21 cellular contexts compared by ENCODE assay signal in genomic region chr6:72784581-72784980, GRCh38.
DNase-seq lines count a peak whose midpoint lies in the region; ATAC-seq, FAIRE-seq and TF ChIP-seq lines count a peak whose summit lies in the region.
"Had no signal": no experiment of that assay in that cellular context is flagged by ENCODE, and none has a peak within 500 bp of the region (broad histone marks: within the 10 kb centered on the region; RNA-seq: fewer than 3 reads in every experiment).

No MANE protein-coding gene starts in this region.

- dilution Hi-C loops in IMR-90 (cut with HindIII; ENCODE audit: low sequenced_read_pairs, unreplicated experiment), result no loop called here

- H4K91ac ChIP-seq in IMR-90 (ENCODE audit: insufficient read depth, low read depth, low read length), result no peak overlapping the region

- intact Hi-C loops in IMR-90 (cut with micrococcal nuclease) (loop anchor here (10.0 kb wide), 1 partner anchor 340 kb away; no protein-coding TSS in a partner anchor), OCI-LY7 (cut with micrococcal nuclease; ENCODE audit: unreplicated experiment) (no loop called here)

- 20% methylated on average over 1 of the region's 3 CpGs; no CpG with 5 or more reads in 1 of the 2 experiments for WGBS in IMR-90 (ENCODE audit: extremely low coverage in 2 of 2, insufficient read length in 1 of 2), 2 experiments
- 80 to 100% methylated on average over 1 of the region's 3 CpGs for WGBS in mesodermal cell (ENCODE audit: insufficient coverage in 2 of 2), 2 experiments

- H3K79me1 ChIP-seq in IMR-90 (ENCODE audit: low read depth in 1 of 2, low read length in 2 of 2), result no peaks in the 10 kb centered on the region

- POLR2A ChIA-PET in IMR-90 (lab: Charles Lee; ENCODE audit: unreplicated experiment), result no interaction called here
- POLR2A ChIA-PET in OCI-LY7 (lab: Charles Lee), result interaction anchor here (1.1 to 1.3 kb wide), 2 partner anchors 12 to 18 kb away, joined by 3 read pairs; no protein-coding TSS in a partner anchor

- no peak for FAIRE-seq in GM12891 (lab: Jason Lieb, UNC)
- FAIRE-seq: GM12878, islet of Langerhans had no signal

- CTCF ChIA-PET in IMR-90 (lab: Yijun Ruan, JAX), result no interaction called here
- CTCF ChIA-PET in OCI-LY7 (lab: Charles Lee; ENCODE audit: unreplicated experiment), result no interaction called here

- H2AFZ ChIP-seq in IMR-90 (replicated peaks; ENCODE audit: low read length, poor library complexity), result no peak overlapping the region
- no peak overlapping the region for H2AFZ ChIP-seq in OCI-LY7 (ENCODE audit: low read length)

- H4K20me1 ChIP-seq in IMR-90 (ENCODE audit: insufficient read depth, low read length) (peaks cover 8% of the 10 kb centered on the region), OCI-LY7 (ENCODE audit: insufficient read depth, low read length) (peaks cover 8% of the 10 kb centered on the region; the same call in 1 of the 2 replicates)

- no peak overlapping the region; the same call in 1 of the 2 replicates for H2BK120ac ChIP-seq in IMR-90 (ENCODE audit: low read depth, low read length)

- H3K4me2 ChIP-seq in IMR-90 (ENCODE audit: low read depth, low read length) (no peak overlapping the region), OCI-LY7 (ENCODE audit: low read length) (no peak overlapping the region)

- peak overlapping the region in 1 of 2 experiments; percentile 41; a peak in 2 of 4 replicates for H4K8ac ChIP-seq in IMR-90 (ENCODE audit: low read depth in 2 of 2, low read length in 2 of 2)

- no peak overlapping the region for H2AK5ac ChIP-seq in IMR-90 (ENCODE audit: low read depth, low read length)

- H3K4me3 ChIP-seq in IMR-90 (ENCODE audit: insufficient read depth, low read depth, low read length) (no peak overlapping the region), cardiac fibroblast (replicated peaks in 1 of 2; ENCODE audit: low read depth in 2 of 2, low read length in 2 of 2) (no peak overlapping the region), mesodermal cell (ENCODE audit: extremely low read depth, insufficient read depth, low read length, poor library complexity, severe bottlenecking) (no peak overlapping the region), OCI-LY7 (ENCODE audit: low read depth, low read length, poor library complexity, severe bottlenecking) (no peak overlapping the region)
- H3K4me3 ChIP-seq: GM12878, upper lobe of left lung had no signal

- H2AK9ac ChIP-seq in IMR-90 (replicated peaks; ENCODE audit: low read depth, low read length, poor library complexity), result no peak overlapping the region

- H3K9me2 ChIP-seq in OCI-LY7 (ENCODE audit: insufficient read depth, low read length), result no peaks in the 10 kb centered on the region

- H3K4me1 ChIP-seq in IMR-90 (ENCODE audit: control insufficient read depth, insufficient read depth, low read length), result peaks cover 11% of the 10 kb centered on the region
- peaks cover 31% of the 10 kb centered on the region for H3K4me1 ChIP-seq in mesodermal cell (ENCODE audit: control insufficient read depth, insufficient read depth, low read length, poor library complexity, severe bottlenecking)
- H3K4me1 ChIP-seq in OCI-LY7 (ENCODE audit: insufficient read depth, low read length, poor library complexity, severe bottlenecking), result peaks cover 6% of the 10 kb centered on the region

- ATAC-seq in IMR-90 (ENCODE audit: low read depth) (0 out of 2 replicates have a peak, but pooled peaks have one; percentile 26), GM21360 (IDR thresholded peaks at IDR 0.05; ENCODE audit: unreplicated experiment) (no peak)
- ATAC-seq: effector memory CD8-positive, alpha-beta T cell; GM12878 had no signal

- H2BK5ac ChIP-seq in IMR-90 (ENCODE audit: low read depth, low read length, poor library complexity, severe bottlenecking), result no peak overlapping the region

- H3K18ac ChIP-seq in IMR-90 (ENCODE audit: low read depth, low read length), result no peak overlapping the region

- no peak overlapping the region for H2BK15ac ChIP-seq in IMR-90 (ENCODE audit: low read depth, low read length)

- H3K27me3 ChIP-seq in IMR-90 (ENCODE audit: control insufficient read depth, insufficient read depth, low read length), result no peaks in the 10 kb centered on the region
- H3K27me3 ChIP-seq: upper lobe of left lung had no signal

- peaks cover 5% of the 10 kb centered on the region; the same call in 1 of the 2 replicates for H3K79me2 ChIP-seq in OCI-LY7 (ENCODE audit: insufficient read depth, low read depth, low read length)

- peaks cover 8% of the 10 kb centered on the region for H3K9me1 ChIP-seq in IMR-90 (ENCODE audit: insufficient read depth, low read length)

- no peak overlapping the region for H4K5ac ChIP-seq in IMR-90 (ENCODE audit: low read depth, low read length)

- H3K4ac ChIP-seq in IMR-90 (ENCODE audit: low read depth, low read length), result no peak overlapping the region

- H3K36me3 ChIP-seq in IMR-90 (ENCODE audit: control insufficient read depth, insufficient read depth, low read length) (no peaks in the 10 kb centered on the region), mesodermal cell (ENCODE audit: control insufficient read depth, insufficient read depth, low read length) (no peaks in the 10 kb centered on the region), OCI-LY7 (ENCODE audit: insufficient read depth, low read length) (peaks cover 3% of the 10 kb centered on the region; the same call in 1 of the 2 replicates)
- H3K36me3 ChIP-seq: upper lobe of left lung had no signal

- H3K56ac ChIP-seq in IMR-90 (ENCODE audit: extremely low read depth, insufficient read depth, low read length), result no peak overlapping the region

- DNase-seq in EH (ENCODE audit: low read depth), result peak; percentile 91
- DNase-seq in IMR-90, result peak; percentile 65
- DNase-seq in cardiac fibroblast (ENCODE audit: low read depth in 2 of 2), result peak; percentile 26 to 43
- DNase-seq in OCI-LY7 (ENCODE audit: low spot score), result no peak
- DNase-seq in GM12891 (ENCODE audit: insufficient read length, low spot score), result no peak
- DNase-seq in AML-193 (lab: John Stamatoyannopoulos, UW), result no peak
- DNase-seq: activated CD8-positive, alpha-beta memory T cell treated with anti-CD3 and anti-CD28 coated beads for 24 hours; DMS79; effector memory CD8-positive, alpha-beta T cell; glutamatergic neuron; Karpas-422; NCI-H1436; NCI-H2227 treated with DMSO at 0.1 percent for 48 hours; stimulated activated CD4-positive, alpha-beta T cell treated with anti-CD3 and anti-CD28 coated beads, Interleukin-4, amount 100 ng/mL, for 4 hours; upper lobe of left lung had no signal

- TF ChIP-seq RAD21 in IMR-90 (IDR thresholded peaks at IDR 0.05; ENCODE audit: low read length), result no peak

- no peak overlapping the region for H3K9ac ChIP-seq in IMR-90 (ENCODE audit: low read depth, low read length)

- no peak overlapping the region; the same call in 1 of the 2 replicates for H3K23ac ChIP-seq in IMR-90 (ENCODE audit: low read depth, low read length)

- H2BK20ac ChIP-seq in IMR-90 (ENCODE audit: low read depth, low read length), result no peak overlapping the region

- no peak for TF ChIP-seq CTCF in IMR-90 (conservative IDR thresholded peaks at IDR 0.05; ENCODE audit: low read depth, low read length)
- TF ChIP-seq CTCF in cardiac fibroblast (IDR thresholded peaks at IDR 0.05; ENCODE audit: low read depth, low read length), result no peak
- no peak for TF ChIP-seq CTCF in OCI-LY7 (conservative IDR thresholded peaks at IDR 0.05; ENCODE audit: low read length)

- peak overlapping the region; percentile 69 for H3K14ac ChIP-seq in IMR-90 (replicated peaks; ENCODE audit: low read depth, low read length)

- H3K9me3 ChIP-seq in IMR-90 (ENCODE audit: control insufficient read depth, insufficient read depth, low read length) (no peaks in the 10 kb centered on the region), mesodermal cell (ENCODE audit: control insufficient read depth, low read length) (no peaks in the 10 kb centered on the region), OCI-LY7 (ENCODE audit: low read length) (no peaks in the 10 kb centered on the region)
- H3K9me3 ChIP-seq: upper lobe of left lung had no signal

- H3K27ac ChIP-seq in IMR-90 (ENCODE audit: insufficient read depth, low read length), result no peak overlapping the region
- H3K27ac ChIP-seq in mesodermal cell (ENCODE audit: low read depth, low read length, severe bottlenecking), result peak overlapping the region; percentile 11
- no peak overlapping the region for H3K27ac ChIP-seq in OCI-LY7 (ENCODE audit: low read depth, low read length, poor library complexity, severe bottlenecking)
- H3K27ac ChIP-seq: HL-60, upper lobe of left lung, VCaP had no signal

- TF ChIP-seq POLR2A in IMR-90 (IDR thresholded peaks at IDR 0.05; ENCODE audit: low read depth, low read length), result no peak
- TF ChIP-seq POLR2A in GM12891 (IDR thresholded peaks at IDR 0.05; ENCODE audit: low read depth, low read length), result no peak

- in situ Hi-C loops in IMR-90 (cut with MboI; ENCODE audit: low sequenced_read_pairs), result no loop called here

- BruUV-seq in IMR-90 (replicated peaks; lab: Mats Ljungman, UMichigan) (no TSS peak), OCI-LY7 (replicated peaks; lab: Mats Ljungman, UMichigan) (no TSS peak)

TF ChIP-seq in IMR-90, 13 proteins besides CTCF, POLR2A, EP300 and RAD21:
- TF ChIP-seq CEBPB (IDR thresholded peaks at IDR 0.05; ENCODE audit: low read depth, low read length) (no peak), SMC3 (IDR thresholded peaks at IDR 0.05; ENCODE audit: low read depth, low read length) (no peak), FOS (IDR thresholded peaks at IDR 0.05; ENCODE audit: low read depth, low read length) (peak; percentile 33)

TF ChIP-seq in GM12891, 5 proteins besides CTCF, POLR2A, EP300 and RAD21:
- no peak for TF ChIP-seq SPI1 (IDR thresholded peaks at IDR 0.05; ENCODE audit: low read depth, low read length)
- no peak for TF ChIP-seq PAX5 (IDR thresholded peaks at IDR 0.05; ENCODE audit: insufficient read depth, low read length, severe bottlenecking)
- TF ChIP-seq POLR2AphosphoS5 (IDR thresholded peaks at IDR 0.05; ENCODE audit: low read depth, low read length), result no peak
- TF ChIP-seq TAF1 (IDR thresholded peaks at IDR 0.05; ENCODE audit: low read depth, low read length), result no peak
- TF ChIP-seq POU2F2 (IDR thresholded peaks at IDR 0.05; ENCODE audit: low read depth, low read length), result no peak

Comparison
In these comparisons a context has a peak if more than half of its experiments do, and no peak if none do; other contexts are left out.
1. DNase-seq: peak in EH (single experiment), IMR-90 (single experiment) and cardiac fibroblast (2 of 2); none in OCI-LY7 (single experiment), GM12891 (single experiment) and AML-193 (0 of 2).